ENCODE assay signal across 17 cellular contexts in genomic region chr4:127843704-127844604, GRCh38.
"Had no signal": no experiment of that assay in that cellular context is flagged by ENCODE, and none has a peak within 500 bp of the region (broad histone marks: within the 10 kb centered on the region; RNA-seq: fewer than 3 reads in every experiment).

No MANE protein-coding gene starts in this region.

- H3K27me3 Mint-ChIP-seq: activated CD4-positive, alpha-beta memory T cell treated with anti-CD3 and anti-CD28 coated beads for 36 hours; activated CD8-positive, alpha-beta memory T cell treated with anti-CD3 and anti-CD28 coated beads, Interleukin-2, amount 10 ng/mL, durations not matched to agents 7 days and 5 days; activated naive CD8-positive, alpha-beta T cell; T-helper 17 cell; type B pancreatic cell had no signal

- H3K9me3 Mint-ChIP-seq: type B pancreatic cell had no signal

- H3K27me3 ChIP-seq: cardiac muscle cell, neural progenitor cell, right atrium auricular region, stomach, testis had no signal

- H3K27ac ChIP-seq: neural progenitor cell, prostate gland, right atrium auricular region, stomach, testis had no signal

- H3K4me3 Mint-ChIP-seq: activated CD4-positive, alpha-beta memory T cell treated with anti-CD3 and anti-CD28 coated beads for 36 hours; activated CD8-positive, alpha-beta memory T cell treated with anti-CD3 and anti-CD28 coated beads, Interleukin-2, amount 10 ng/mL, durations not matched to agents 7 days and 5 days; activated naive CD8-positive, alpha-beta T cell; neural progenitor cell; T-helper 17 cell; type B pancreatic cell had no signal

- ATAC-seq: activated CD8-positive, alpha-beta memory T cell treated with anti-CD3 and anti-CD28 coated beads, Interleukin-2, amount 10 ng/mL, durations not matched to agents 7 days and 5 days; T-helper 17 cell had no signal

- H3K4me1 Mint-ChIP-seq: activated CD8-positive, alpha-beta memory T cell treated with anti-CD3 and anti-CD28 coated beads, Interleukin-2, amount 10 ng/mL, durations not matched to agents 7 days and 5 days; neural progenitor cell; T-helper 17 cell had no signal

- DNase-seq: activated CD4-positive, alpha-beta memory T cell treated with anti-CD3 and anti-CD28 coated beads for 36 hours; activated CD4-positive, alpha-beta T cell treated with anti-CD3 and anti-CD28 coated beads for 4 hours; activated CD8-positive, alpha-beta memory T cell treated with anti-CD3 and anti-CD28 coated beads, Interleukin-2, amount 10 ng/mL, durations not matched to agents 7 days and 5 days; amniotic stem cell; dermis blood vessel endothelial cell; effector memory CD4-positive, alpha-beta T cell; stimulated activated CD4-positive, alpha-beta T cell treated with anti-CD3 and anti-CD28 coated beads, Interleukin-12 subunit alpha, Interleukin-12 subunit beta, amount 100 ng/mL, for 4 hours; stimulated activated CD4-positive, alpha-beta T cell treated with anti-CD3 and anti-CD28 coated beads, Interleukin-1b, Interleukin-23, amount 100 ng/mL, for 48 hours; stomach; T-helper 17 cell; testis had no signal

- H3K4me1 ChIP-seq: prostate gland, right atrium auricular region, stomach, testis had no signal

- H3K4me3 ChIP-seq: cardiac muscle cell, neural progenitor cell, prostate gland, right atrium auricular region, stomach, testis had no signal

- H3K36me3 ChIP-seq: cardiac muscle cell, prostate gland, right atrium auricular region had no signal

- H3K9me3 ChIP-seq: prostate gland, testis had no signal

- H3K27ac Mint-ChIP-seq: activated CD4-positive, alpha-beta memory T cell treated with anti-CD3 and anti-CD28 coated beads for 36 hours; activated CD8-positive, alpha-beta memory T cell treated with anti-CD3 and anti-CD28 coated beads, Interleukin-2, amount 10 ng/mL, durations not matched to agents 7 days and 5 days; activated naive CD8-positive, alpha-beta T cell; neural progenitor cell; T-helper 17 cell; type B pancreatic cell had no signal
